Comparison of ENCODE assay signal across 1 cellular context in genomic region chr17:49997256-49997735, GRCh38.
TF ChIP-seq lines count a peak whose summit lies in the region.

No MANE protein-coding gene starts in this region.

TF ChIP-seq in HepG2, 621 proteins besides CTCF, POLR2A, EP300 and RAD21:
- 0 out of 2 replicates have a peak, but pooled peaks have one; percentile 9 for TF ChIP-seq ZNF275 (CRISPR knock-in tag; IDR thresholded peaks at IDR 0.05; ENCODE audit: borderline replicate concordance)
- TF ChIP-seq NFE2L1 (CRISPR knock-in tag; IDR thresholded peaks at IDR 0.05; ENCODE audit: borderline replicate concordance): no peak
- no peak for TF ChIP-seq NFKBIZ (CRISPR knock-in tag; IDR thresholded peaks at IDR 0.05)
- no peak for TF ChIP-seq ZNF709 (CRISPR knock-in tag; IDR thresholded peaks at IDR 0.05)
